Comparison of ENCODE assay signal across 12 cellular contexts in genomic region chr22:18968011-18968749, GRCh38. TPM values are rescaled to one million over a fixed set of nuclear protein-coding genes. Genes with fewer than 3 reads are reported as not detected.
DNase-seq lines count a peak whose midpoint lies in the region; ATAC-seq lines count a peak whose summit lies in the region.
"Had no signal": no experiment of that assay in that cellular context is flagged by ENCODE, and none has a peak within 500 bp of the region (broad histone marks: within the 10 kb centered on the region; RNA-seq: fewer than 3 reads in every experiment).

No MANE protein-coding gene starts in this region.

- ATAC-seq in Right ventricle myocardium inferior, result no peak
- no peak for ATAC-seq in activated CD8-positive, alpha-beta T cell treated with anti-CD3 and anti-CD28 coated beads, Interleukin-2, amount 10 ng/mL, durations not matched to agents 7 days and 5 days

- peaks cover 7% of the 10 kb centered on the region for H3K27me3 Mint-ChIP-seq in activated CD8-positive, alpha-beta T cell treated with anti-CD3 and anti-CD28 coated beads, Interleukin-2, amount 10 ng/mL, durations not matched to agents 7 days and 5 days (ENCODE audit: low read depth)

- DNase-seq in Right ventricle myocardium inferior (ENCODE audit: missing footprints), result peak; percentile 49
- DNase-seq in cardiac septum (ENCODE audit: low spot score), result no peak
- peak; percentile 44 for DNase-seq in activated CD8-positive, alpha-beta T cell treated with anti-CD3 and anti-CD28 coated beads, Interleukin-2, amount 10 ng/mL, durations not matched to agents 7 days and 5 days
- peak; percentile 19 for DNase-seq in iris pigment epithelial cell (ENCODE audit: low read depth)
- peak; percentile 52 for DNase-seq in stimulated activated CD8-positive, alpha-beta memory T cell treated with anti-CD3 and anti-CD28 coated beads, Interleukin-4, amount 100 ng/mL, for 48 hours
- no peak for DNase-seq in glomerular visceral epithelial cell (ENCODE audit: extremely low spot score)
- no peak for DNase-seq in pons (ENCODE audit: low spot score)
- no peak for DNase-seq in amygdala (lab: John Stamatoyannopoulos, UW)
- DNase-seq: activated T-cell treated with anti-CD3 and anti-CD28 coated beads for 4 hours, NCI-H2227 treated with DMSO at 0.1 percent for 48 hours had no signal

- H3K9me3 Mint-ChIP-seq in activated CD8-positive, alpha-beta T cell treated with anti-CD3 and anti-CD28 coated beads, Interleukin-2, amount 10 ng/mL, durations not matched to agents 7 days and 5 days (ENCODE audit: insufficient read depth), result no peaks in the 10 kb centered on the region
- H3K9me3 Mint-ChIP-seq: dendritic cell treated with granulocyte-macrophage colony-stimulating factor and Interleukin-4, amounts not matched to agents 40 ng/mL and 50 ng/mL, for 4 days had no signal

- no peak overlapping the region for H3K4me3 Mint-ChIP-seq in activated CD8-positive, alpha-beta T cell treated with anti-CD3 and anti-CD28 coated beads, Interleukin-2, amount 10 ng/mL, durations not matched to agents 7 days and 5 days
- H3K4me3 Mint-ChIP-seq: B cell; dendritic cell treated with granulocyte-macrophage colony-stimulating factor and Interleukin-4, amounts not matched to agents 40 ng/mL and 50 ng/mL, for 4 days had no signal

- CTCF ChIA-PET in activated CD8-positive, alpha-beta T cell treated with anti-CD3 and anti-CD28 coated beads, Interleukin-2, amount 10 ng/mL, durations not matched to agents 7 days and 5 days (lab: Charles Lee), result no interaction called here

- POLR2A ChIA-PET in activated CD8-positive, alpha-beta T cell treated with anti-CD3 and anti-CD28 coated beads, Interleukin-2, amount 10 ng/mL, durations not matched to agents 7 days and 5 days (lab: Charles Lee), result no interaction called here

- no peaks in the 10 kb centered on the region for H3K36me3 Mint-ChIP-seq in activated CD8-positive, alpha-beta T cell treated with anti-CD3 and anti-CD28 coated beads, Interleukin-2, amount 10 ng/mL, durations not matched to agents 7 days and 5 days (ENCODE audit: low read depth)

- H3K27ac Mint-ChIP-seq in activated CD8-positive, alpha-beta T cell treated with anti-CD3 and anti-CD28 coated beads, Interleukin-2, amount 10 ng/mL, durations not matched to agents 7 days and 5 days, result no peak overlapping the region
- H3K27ac Mint-ChIP-seq: B cell; dendritic cell treated with granulocyte-macrophage colony-stimulating factor and Interleukin-4, amounts not matched to agents 40 ng/mL and 50 ng/mL, for 4 days had no signal

- intact Hi-C loops in Right ventricle myocardium inferior (cut with DNase I) (no loop called here), cardiac septum (cut with DNase I) (loop anchor here (5.0 kb wide), 1 partner anchor 1304 kb away; no protein-coding TSS in a partner anchor)

- no peaks in the 10 kb centered on the region for H3K4me1 Mint-ChIP-seq in activated CD8-positive, alpha-beta T cell treated with anti-CD3 and anti-CD28 coated beads, Interleukin-2, amount 10 ng/mL, durations not matched to agents 7 days and 5 days (ENCODE audit: low read depth)

RNA-seq across cellular contexts. Expression of gene PRODH, which starts 32.1 kb away (rescaled TPM):
- total RNA-seq in Right ventricle myocardium inferior (7.4 TPM), cardiac septum (3.0 TPM)
- total RNA-seq in activated CD8-positive, alpha-beta T cell treated with anti-CD3 and anti-CD28 coated beads, Interleukin-2, amount 10 ng/mL, durations not matched to agents 7 days and 5 days, result not detected
- total RNA-seq: B cell had no signal

Comparison
In these comparisons a context has a peak if more than half of its experiments do, and no peak if none do; other contexts are left out.
1. DNase-seq: peak in Right ventricle myocardium inferior (single experiment), activated CD8-positive, alpha-beta T cell treated with anti-CD3 and anti-CD28 coated beads, Interleukin-2, amount 10 ng/mL, durations not matched to agents 7 days and 5 days (single experiment), iris pigment epithelial cell (single experiment) and stimulated activated CD8-positive, alpha-beta memory T cell treated with anti-CD3 and anti-CD28 coated beads, Interleukin-4, amount 100 ng/mL, for 48 hours (single experiment); none in cardiac septum (single experiment), glomerular visceral epithelial cell (single experiment), pons (single experiment) and amygdala (0 of 56).